29 cellular contexts compared by ENCODE assay signal in genomic region chr1:216434232-216434631, GRCh38. TPM values are rescaled to one million over a fixed set of nuclear protein-coding genes. Genes with fewer than 3 reads are reported as not detected.
"Had no signal": no experiment of that assay in that cellular context is flagged by ENCODE, and none has a peak within 500 bp of the region (broad histone marks: within the 10 kb centered on the region; RNA-seq: fewer than 3 reads in every experiment).

No MANE protein-coding gene starts in this region.

- H3K4me2 ChIP-seq: neural progenitor cell, smooth muscle cell had no signal

- H3K4me3 ChIP-seq: neural progenitor cell, ovary, psoas muscle, skin epidermis, smooth muscle cell, spleen, stomach, thoracic aorta, thyroid gland, tibial nerve, upper lobe of left lung, vagina had no signal

- H2AFZ ChIP-seq: neural progenitor cell, parathyroid adenoma had no signal

- H3K9ac ChIP-seq: neural progenitor cell, parathyroid adenoma had no signal

- H3K27me3 Mint-ChIP-seq: natural killer cell treated with Interleukin-12 subunit alpha and Interleukin-12 subunit beta and Interleukin-15 and Interleukin-18, amount 100 ng/mL, for 72 hours; progenitor cell of endocrine pancreas; stimulated activated memory B cell treated with anti-CD40 and anti-IgM and Interleukin-4, amounts not matched to agents 10 μg/mL and 1 μg/mL and 100 μg/mL, for 72 hours; stimulated activated naive CD8-positive, alpha-beta T cell treated with anti-CD3 and anti-CD28 coated beads, Interleukin-15, Interleukin-2, amounts not matched to agents 100 ng/mL and 50 ng/mL, for 24 hours had no signal

- H3K36me3 Mint-ChIP-seq: naive thymus-derived CD8-positive, alpha-beta T cell; neural progenitor cell; stimulated activated memory B cell treated with anti-CD40 and anti-IgM and Interleukin-4, amounts not matched to agents 10 μg/mL and 1 μg/mL and 100 μg/mL, for 72 hours had no signal

- H3K27ac Mint-ChIP-seq: naive thymus-derived CD8-positive, alpha-beta T cell; natural killer cell treated with Interleukin-12 subunit alpha and Interleukin-12 subunit beta and Interleukin-15 and Interleukin-18, amount 100 ng/mL, for 72 hours; neural progenitor cell; progenitor cell of endocrine pancreas; stimulated activated memory B cell treated with anti-CD40 and anti-IgM and Interleukin-4, amounts not matched to agents 10 μg/mL and 1 μg/mL and 100 μg/mL, for 72 hours; stimulated activated naive CD8-positive, alpha-beta T cell treated with anti-CD3 and anti-CD28 coated beads, Interleukin-15, Interleukin-2, amounts not matched to agents 100 ng/mL and 50 ng/mL, for 24 hours had no signal

- DNase-seq: naive thymus-derived CD8-positive, alpha-beta T cell; occipital lobe; ovary; posterior cingulate gyrus; psoas muscle; right cardiac atrium; spleen; stimulated activated CD4-positive, alpha-beta T cell treated with anti-CD3 and anti-CD28 coated beads, Interleukin-12 subunit alpha, Interleukin-12 subunit beta, amount 100 ng/mL, for 4 hours; stimulated activated CD4-positive, alpha-beta T cell treated with anti-CD3 and anti-CD28 coated beads, Interleukin-1b, Interleukin-23, amount 100 ng/mL, for 48 hours; stimulated activated CD4-positive, alpha-beta T cell treated with anti-CD3 and anti-CD28 coated beads, Interleukin-4, amount 100 ng/mL, for 1 hour; stimulated activated CD4-positive, alpha-beta T cell treated with anti-CD3 and anti-CD28 coated beads, Interleukin-4, amount 100 ng/mL, for 4 hours; stimulated activated CD8-positive, alpha-beta memory T cell treated with anti-CD3 and anti-CD28 coated beads, Interleukin-4, amount 100 ng/mL, for 48 hours; stimulated activated naive CD4-positive, alpha-beta T cell; stomach; thyroid gland; trophoblast cell; upper lobe of left lung had no signal

- H3K79me2 ChIP-seq: parathyroid adenoma had no signal

- H3K36me3 ChIP-seq: neural progenitor cell, ovary, spleen, stomach, thoracic aorta, thyroid gland, tibial nerve, upper lobe of left lung, vagina had no signal

- H3K4me1 ChIP-seq: neural progenitor cell, parathyroid adenoma, psoas muscle, spleen, stomach, thyroid gland, tibial nerve, upper lobe of left lung, vagina had no signal

- ATAC-seq: naive thymus-derived CD8-positive, alpha-beta T cell; natural killer cell treated with Interleukin-12 subunit alpha and Interleukin-12 subunit beta and Interleukin-15 and Interleukin-18, amount 100 ng/mL, for 72 hours; psoas muscle; right cardiac atrium; sciatic nerve; stimulated activated memory B cell treated with anti-CD40 and anti-IgM and Interleukin-4, amounts not matched to agents 10 μg/mL and 1 μg/mL and 100 μg/mL, for 72 hours had no signal

- H3K4me3 Mint-ChIP-seq: naive thymus-derived CD8-positive, alpha-beta T cell; natural killer cell treated with Interleukin-12 subunit alpha and Interleukin-12 subunit beta and Interleukin-15 and Interleukin-18, amount 100 ng/mL, for 72 hours; neural progenitor cell; stimulated activated memory B cell treated with anti-CD40 and anti-IgM and Interleukin-4, amounts not matched to agents 10 μg/mL and 1 μg/mL and 100 μg/mL, for 72 hours; stimulated activated naive CD8-positive, alpha-beta T cell treated with anti-CD3 and anti-CD28 coated beads, Interleukin-15, Interleukin-2, amounts not matched to agents 100 ng/mL and 50 ng/mL, for 24 hours had no signal

- H3K27ac ChIP-seq: neural progenitor cell, ovary, parathyroid adenoma, psoas muscle, skin epidermis, spleen, stomach, thoracic aorta, thyroid gland, tibial nerve, upper lobe of left lung, vagina had no signal

- H3K9me3 Mint-ChIP-seq: neural progenitor cell; stimulated activated memory B cell treated with anti-CD40 and anti-IgM and Interleukin-4, amounts not matched to agents 10 μg/mL and 1 μg/mL and 100 μg/mL, for 72 hours had no signal

- H3K27me3 ChIP-seq: neural progenitor cell, ovary, spleen, stomach, thyroid gland, tibial nerve, upper lobe of left lung, vagina had no signal

- H3K4me1 Mint-ChIP-seq: naive thymus-derived CD8-positive, alpha-beta T cell; neural progenitor cell; stimulated activated memory B cell treated with anti-CD40 and anti-IgM and Interleukin-4, amounts not matched to agents 10 μg/mL and 1 μg/mL and 100 μg/mL, for 72 hours had no signal

- H3K9me3 ChIP-seq: ovary, psoas muscle, spleen, stomach, thoracic aorta, thyroid gland, tibial nerve, upper lobe of left lung, vagina had no signal

RNA-seq across cellular contexts. Expression of gene USH2A, which starts 11.0 kb away (rescaled TPM):
- total RNA-seq: naive thymus-derived CD8-positive, alpha-beta T cell; natural killer cell treated with Interleukin-12 subunit alpha and Interleukin-12 subunit beta and Interleukin-15 and Interleukin-18, amount 100 ng/mL, for 72 hours; spleen; thoracic aorta had no signal
- polyA plus RNA-seq: naive thymus-derived CD8-positive, alpha-beta T cell; smooth muscle cell; stomach had no signal
